ENCODE assay signal across 20 cellular contexts in the genomic region with DNA sequence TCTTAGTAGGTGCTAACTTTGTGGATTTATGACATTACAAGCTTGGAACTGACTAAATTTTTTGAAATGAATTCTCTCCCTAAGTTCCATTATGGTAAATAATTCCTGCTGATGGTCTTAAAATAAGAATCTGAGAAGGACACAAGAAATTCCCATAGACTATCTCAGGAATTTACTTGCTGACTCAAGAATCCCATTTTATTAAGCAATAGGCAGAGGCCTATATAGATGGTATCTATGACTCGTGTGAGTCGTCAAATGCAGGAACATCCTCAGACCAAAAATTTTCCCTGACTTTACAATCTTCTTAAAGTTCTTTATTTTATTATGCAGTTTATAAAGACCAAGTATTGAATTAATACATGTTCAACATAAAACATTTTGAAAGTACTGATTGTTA. TPM values are rescaled to one million over a fixed set of nuclear protein-coding genes. Genes with fewer than 3 reads are reported as not detected.
DNase-seq lines count a peak whose midpoint lies in the region; ATAC-seq and TF ChIP-seq lines count a peak whose summit lies in the region.
"Had no signal": no experiment of that assay in that cellular context is flagged by ENCODE, and none has a peak within 500 bp of the region (broad histone marks: within the 10 kb centered on the region; RNA-seq: fewer than 3 reads in every experiment).

No MANE protein-coding gene starts in this region.

- H3K36me3 Mint-ChIP-seq in HFFc6 (ENCODE audit: low read depth), result no peaks in the 10 kb centered on the region
- H3K36me3 Mint-ChIP-seq: neural progenitor cell; stimulated activated naive B cell treated with anti-CD40 and anti-IgM and Interleukin-4, amounts not matched to agents 10 μg/mL and 1 μg/mL and 100 μg/mL, for 72 hours had no signal

- 79% methylated on average over 2 of the region's 2 CpGs for whole genome bisulfite sequencing in right lobe of liver (ENCODE audit: insufficient coverage, low coverage, low lambda C conversion rate, missing lambda C conversion rate)

- no peak overlapping the region for H2AFZ ChIP-seq in MM.1S (ENCODE audit: low read length)
- H2AFZ ChIP-seq: neural progenitor cell had no signal

- no peak overlapping the region for H3K9ac ChIP-seq in MM.1S (ENCODE audit: low read length)
- H3K9ac ChIP-seq: KMS-11, neural progenitor cell had no signal

- no peaks in the 10 kb centered on the region for H3K4me1 ChIP-seq in foreskin keratinocyte
- no peaks in the 10 kb centered on the region for H3K4me1 ChIP-seq in right lobe of liver
- H3K4me1 ChIP-seq in MM.1S (ENCODE audit: low read length), result no peaks in the 10 kb centered on the region
- H3K4me1 ChIP-seq: neural progenitor cell had no signal

- no peak overlapping the region for H3K4me2 ChIP-seq in MM.1S (ENCODE audit: low read depth, low read length)
- H3K4me2 ChIP-seq: KMS-11, neural progenitor cell had no signal

- H3K9me2 ChIP-seq in MM.1S (replicated peaks; ENCODE audit: insufficient read depth, low read length), result no peaks in the 10 kb centered on the region

- no peaks in the 10 kb centered on the region for H3K27me3 Mint-ChIP-seq in HFFc6 (ENCODE audit: insufficient read depth)
- H3K27me3 Mint-ChIP-seq: central memory CD8-positive, alpha-beta T cell; stimulated activated naive B cell treated with anti-CD40 and anti-IgM and Interleukin-4, amounts not matched to agents 10 μg/mL and 1 μg/mL and 100 μg/mL, for 72 hours had no signal

- in situ Hi-C loops in astrocyte of the spinal cord (cut with HindIII; ENCODE audit: low sequenced_read_pairs), result no loop called here

- peak overlapping the region; percentile 66 for H3K27ac Mint-ChIP-seq in HFFc6
- H3K27ac Mint-ChIP-seq: activated naive CD4-positive, alpha-beta T cell treated with anti-CD3 and anti-CD28 coated beads, Interleukin-2, amount 50 U/mL, for 72 hours; neural progenitor cell; stimulated activated naive B cell treated with anti-CD40 and anti-IgM and Interleukin-4, amounts not matched to agents 10 μg/mL and 1 μg/mL and 100 μg/mL, for 72 hours; T-helper 1 cell treated with Interleukin-12 subunit alpha and Interleukin-12 subunit beta and Interleukin-4 antibody, amounts not matched to agents 30 μg/mL and 1 μg/mL, for 36 hours had no signal

- H3K4me3 Mint-ChIP-seq in HFFc6, result no peak overlapping the region
- H3K4me3 Mint-ChIP-seq: central memory CD8-positive, alpha-beta T cell; neural progenitor cell; stimulated activated naive B cell treated with anti-CD40 and anti-IgM and Interleukin-4, amounts not matched to agents 10 μg/mL and 1 μg/mL and 100 μg/mL, for 72 hours; T-helper 1 cell treated with Interleukin-12 subunit alpha and Interleukin-12 subunit beta and Interleukin-4 antibody, amounts not matched to agents 30 μg/mL and 1 μg/mL, for 36 hours had no signal

- H3K36me3 ChIP-seq in right lobe of liver (no peaks in the 10 kb centered on the region), MM.1S (replicated peaks; ENCODE audit: insufficient read depth, low read length) (no peaks in the 10 kb centered on the region)
- H3K36me3 ChIP-seq: neural progenitor cell had no signal

- ATAC-seq in foreskin keratinocyte, result peak; percentile 57
- no peak for ATAC-seq in right lobe of liver
- no peak for ATAC-seq in HG03342 (IDR thresholded peaks at IDR 0.05; ENCODE audit: unreplicated experiment)
- ATAC-seq: activated CD4-positive, CD25-positive, alpha-beta regulatory T cell treated with anti-CD3 and anti-CD28 coated beads, Interleukin-2, amount 50 U/mL, for 24 hours; activated naive CD4-positive, alpha-beta T cell treated with anti-CD3 and anti-CD28 coated beads, Interleukin-2, amount 50 U/mL, for 72 hours; Panc1; sciatic nerve; stimulated activated naive B cell treated with anti-CD40 and anti-IgM and Interleukin-4, amounts not matched to agents 10 μg/mL and 1 μg/mL and 100 μg/mL, for 72 hours had no signal

- TF ChIP-seq CTCF in HFFc6 (IDR thresholded peaks at IDR 0.05) (no peak), astrocyte of the spinal cord (IDR thresholded peaks at IDR 0.05; ENCODE audit: low read depth, low read length) (no peak), foreskin keratinocyte (conservative IDR thresholded peaks at IDR 0.05) (no peak), right lobe of liver (IDR thresholded peaks at IDR 0.05) (no peak), MM.1S (IDR thresholded peaks at IDR 0.05; ENCODE audit: low read length) (no peak)

- no peak for TF ChIP-seq POLR2A in right lobe of liver (IDR thresholded peaks at IDR 0.05)

- H3K79me2 ChIP-seq in MM.1S (ENCODE audit: low read length), result no peaks in the 10 kb centered on the region

- peaks cover 18% of the 10 kb centered on the region for H3K4me1 Mint-ChIP-seq in HFFc6 (ENCODE audit: low read depth)
- H3K4me1 Mint-ChIP-seq: central memory CD8-positive, alpha-beta T cell; neural progenitor cell; stimulated activated naive B cell treated with anti-CD40 and anti-IgM and Interleukin-4, amounts not matched to agents 10 μg/mL and 1 μg/mL and 100 μg/mL, for 72 hours had no signal

- H4K20me1 ChIP-seq in MM.1S (ENCODE audit: insufficient read depth, low read length), result no peaks in the 10 kb centered on the region

- no peaks in the 10 kb centered on the region for H3K9me3 Mint-ChIP-seq in HFFc6
- H3K9me3 Mint-ChIP-seq: central memory CD8-positive, alpha-beta T cell; stimulated activated naive B cell treated with anti-CD40 and anti-IgM and Interleukin-4, amounts not matched to agents 10 μg/mL and 1 μg/mL and 100 μg/mL, for 72 hours had no signal

- no peaks in the 10 kb centered on the region for H3K27me3 ChIP-seq in foreskin keratinocyte
- no peaks in the 10 kb centered on the region for H3K27me3 ChIP-seq in right lobe of liver
- H3K27me3 ChIP-seq in MM.1S (replicated peaks; ENCODE audit: insufficient read depth, low read length), result no peaks in the 10 kb centered on the region
- H3K27me3 ChIP-seq: neural progenitor cell had no signal

- H3K4me3 ChIP-seq in astrocyte of the spinal cord (ENCODE audit: low read depth, low read length), result no peak overlapping the region
- no peak overlapping the region for H3K4me3 ChIP-seq in right lobe of liver
- no peak overlapping the region for H3K4me3 ChIP-seq in MM.1S (ENCODE audit: low read length)
- H3K4me3 ChIP-seq: lung, neural progenitor cell had no signal

- H3K27ac ChIP-seq in foreskin keratinocyte (peak overlapping the region; percentile 21), right lobe of liver (no peak overlapping the region), MM.1S (ENCODE audit: low read length) (no peak overlapping the region)
- H3K27ac ChIP-seq: KMS-11, neural progenitor cell had no signal

- no peaks in the 10 kb centered on the region for H3F3A ChIP-seq in MM.1S (ENCODE audit: insufficient read depth, low read length)

- DNase-seq in A172 (ENCODE audit: low spot score) (peak; percentile 5), HFFc6 (peak; percentile 60), astrocyte of the spinal cord (ENCODE audit: low read depth, low spot score) (peak; percentile 48), foreskin keratinocyte (peak in 1 of 2 donors; percentile 45), right lobe of liver (no peak), MM.1S (no peak), HT-29 (ENCODE audit: low spot score) (no peak)
- DNase-seq: H7; NCI-H446 treated with DMSO at 0.1 percent for 48 hours; stimulated activated naive B cell treated with anti-CD40 and anti-IgM and Interleukin-4, amounts not matched to agents 10 μg/mL and 1 μg/mL and 100 μg/mL, for 72 hours had no signal

- intact Hi-C loops in right lobe of liver (cut with DNase I), result no loop called here

- H3K9me3 ChIP-seq in right lobe of liver, result no peaks in the 10 kb centered on the region
- H3K9me3 ChIP-seq in MM.1S (replicated peaks; ENCODE audit: insufficient read depth, low read length), result no peaks in the 10 kb centered on the region

RNA-seq across cellular contexts. Expression of gene CBLB, which starts 30.7 kb away (rescaled TPM):
- 21.1 and 36.6 TPM in 2 replicates for total RNA-seq in A172 (2014; rRNA removed; shearing (Covaris generic))
- total RNA-seq in HFFc6 (2021; fragmentation: NEBNext Ultra II Directional; extraction: Animal tissue kit (Norgen Biotek cat#: 25700)), result 10 to 100 TPM; 17.6 to 22.6 (median 20.6) TPM
- total RNA-seq in foreskin keratinocyte (5.3 and 8.2 TPM in 2 replicates), right lobe of liver (10 to 100 TPM in 5 of 6 experiments, 1 to 10 TPM in 1; 9.4 to 21.4 (median 18.2) TPM)
- polyA plus RNA-seq in foreskin keratinocyte, result 3.3 TPM in 2 replicates
- total RNA-seq in HT-29 (2014; rRNA removed; shearing (Covaris generic)), result 3.8 and 8.3 TPM in 2 replicates

Comparison
In these comparisons a context has a peak if more than half of its experiments do, and no peak if none do; other contexts are left out.
1. DNase-seq: peak in A172 (single experiment), HFFc6 (single experiment) and astrocyte of the spinal cord (single experiment); none in right lobe of liver (0 of 3), MM.1S (single experiment) and HT-29 (single experiment).